Comparison of ENCODE assay signal across 18 cellular contexts in the genomic region with DNA sequence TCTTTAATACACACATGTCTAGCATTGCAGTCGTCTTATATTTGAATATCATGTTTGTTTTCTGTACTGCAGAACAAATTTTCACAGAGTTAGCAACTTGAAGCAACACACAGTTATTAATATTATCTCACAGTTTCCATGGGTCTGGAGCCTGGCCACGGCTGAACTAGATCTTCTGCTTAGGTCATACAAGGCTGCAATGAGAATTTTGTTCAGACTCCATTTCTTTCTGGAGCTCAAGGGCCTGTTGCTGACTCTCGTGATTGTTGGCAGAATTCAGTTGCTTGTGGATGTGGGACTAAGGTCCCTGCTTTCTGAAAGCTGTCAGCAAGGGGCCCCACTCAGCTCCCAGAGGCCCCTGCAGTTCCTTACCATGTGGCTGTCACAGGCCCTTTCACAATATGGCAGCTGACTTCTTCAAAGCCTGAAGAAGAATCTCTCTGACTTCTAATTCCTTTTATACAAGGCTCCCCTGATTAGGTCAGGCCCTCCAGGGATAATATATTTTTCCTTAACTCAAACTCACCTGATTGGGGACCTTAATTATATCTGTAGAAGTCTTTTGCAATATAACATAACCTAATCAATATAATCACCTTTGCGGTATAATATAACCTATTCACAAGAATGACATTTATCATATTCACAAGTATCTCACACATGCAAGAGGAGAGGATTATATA.
DNase-seq lines count a peak whose midpoint lies in the region; ATAC-seq, FAIRE-seq and TF ChIP-seq lines count a peak whose summit lies in the region.
"Had no signal": no experiment of that assay in that cellular context is flagged by ENCODE, and none has a peak within 500 bp of the region (broad histone marks: within the 10 kb centered on the region; RNA-seq: fewer than 3 reads in every experiment).

No MANE protein-coding gene starts in this region.

- H4K20me1 ChIP-seq in K562 (replicated peaks; ENCODE audit: control insufficient read depth, insufficient read depth, low read length), result no peaks in the 10 kb centered on the region

- H3K36me3 ChIP-seq in K562 (ENCODE audit: control insufficient read depth, insufficient read depth, low read length) (peaks cover 9% of the 10 kb centered on the region; the same call in 2 of the 3 replicates), heart right ventricle (peaks cover 0 to 12% (median 5%) of the 10 kb centered on the region in 9 donors), gastrocnemius medialis (peaks cover 0 to 2% of the 10 kb centered on the region in 2 donors)

- TF ChIP-seq RAD21 in K562 (CRISPR knock-in tag; conservative IDR thresholded peaks at IDR 0.05 in 1 of 2, IDR thresholded peaks at IDR 0.05 in 1 of 2), result no peak

- CTCF ChIA-PET in K562 (lab: Yijun Ruan, JAX; ENCODE audit: low intra/inter-chr PET ratio), result no interaction called here

- POLR2A ChIA-PET in K562 (lab: Yijun Ruan, JAX), result no interaction called here

- no peak overlapping the region for H3K4me2 ChIP-seq in K562 (ENCODE audit: insufficient read depth, low read length)
- H3K4me2 ChIP-seq: GM23338 had no signal

- ATAC-seq in K562 (peak; percentile 60), heart right ventricle (peak in 3 of 8 donors; percentile 27 to 37 (median 34)), right cardiac atrium (peak in 1 of 2 donors; percentile 51), gastrocnemius medialis (no peak), HG02981 (IDR thresholded peaks at IDR 0.05; ENCODE audit: unreplicated experiment) (no peak)
- ATAC-seq: GM12878, GM23338 had no signal

- H3K27ac ChIP-seq in K562 (ENCODE audit: extremely low read depth, low read depth, low read length) (no peak overlapping the region), heart right ventricle (peak overlapping the region in 9 of 10 donors; percentile 36 to 68 (median 54)), right cardiac atrium (ENCODE audit: low read length) (peak overlapping the region; percentile 94), gastrocnemius medialis (peak overlapping the region; percentile 30 to 68 (median 52))

- BruUV-seq in K562 (replicated peaks; lab: Mats Ljungman, UMichigan), result no TSS peak

- H3K27me3 ChIP-seq in K562 (ENCODE audit: control insufficient read depth in 2 of 2, insufficient read depth in 2 of 2, low read length in 2 of 2), result no peaks in the 10 kb centered on the region
- no peaks in the 10 kb centered on the region for H3K27me3 ChIP-seq in heart right ventricle
- H3K27me3 ChIP-seq in right cardiac atrium (ENCODE audit: control insufficient read depth, insufficient read depth), result no peaks in the 10 kb centered on the region
- H3K27me3 ChIP-seq in gastrocnemius medialis, result no peaks in the 10 kb centered on the region

- TF ChIP-seq CTCF in K562 (IDR thresholded peaks at IDR 0.05 in 2 of 3, conservative IDR thresholded peaks at IDR 0.05 in 1 of 3; ENCODE audit: insufficient read depth in 2 of 3, low read depth in 1 of 3, low read length in 3 of 3), result no peak
- no peak for TF ChIP-seq CTCF in heart right ventricle (IDR thresholded peaks at IDR 0.05)
- TF ChIP-seq CTCF in gastrocnemius medialis (IDR thresholded peaks at IDR 0.05 in 4 of 5, conservative IDR thresholded peaks at IDR 0.05 in 1 of 5), result no peak

- no peak overlapping the region for H2AFZ ChIP-seq in K562 (ENCODE audit: low read depth, low read length)
- H2AFZ ChIP-seq: GM23338 had no signal

- DNase-seq in K562 (ENCODE audit: extremely low read depth in 1 of 4, low spot score in 3 of 4) (no peak), heart right ventricle (no peak), right cardiac atrium (peak in 2 of 3 donors; percentile 36 to 70), gastrocnemius medialis (peak in 1 of 2 donors; percentile 23), OCI-M2 (lab: John Stamatoyannopoulos, UW; ENCODE audit: unreplicated experiment) (no peak), activated gamma-delta T cell (lab: John Stamatoyannopoulos, UW) (no peak), NCI-H1105 (lab: John Stamatoyannopoulos, UW) (no peak)
- DNase-seq: ACHN; C1 segment of cervical spinal cord; CD4-positive, alpha-beta T cell; DMS79; H7 had no signal

- intact Hi-C loops in K562 (cut with micrococcal nuclease) (no loop called here), heart right ventricle (cut with DNase I) (loop anchor here in 1 of 10 donors (5.0 kb wide), 1 partner anchor 59 kb away; no protein-coding TSS in a partner anchor), right cardiac atrium (cut with DNase I) (no loop called here), gastrocnemius medialis (cut with DNase I; ENCODE audit: low total_unique reads) (no loop called here)

- WGBS in K562 (ENCODE audit: insufficient coverage, low coverage, missing lambda C conversion rate), result 55% methylated on average over 4 of the region's 4 CpGs
- WGBS in heart right ventricle, 2 donors, result 43 to 63% methylated on average over 4 of the region's 4 CpGs
- WGBS in right cardiac atrium, result 51% methylated on average over 4 of the region's 4 CpGs

- no peaks in the 10 kb centered on the region for H3K79me2 ChIP-seq in K562 (ENCODE audit: control insufficient read depth, insufficient read depth, low read length)

- H3K9me3 ChIP-seq in K562 (replicated peaks; ENCODE audit: control insufficient read depth, insufficient read depth, low read depth, low read length) (no peaks in the 10 kb centered on the region), heart right ventricle (no peaks in the 10 kb centered on the region), right cardiac atrium (ENCODE audit: control insufficient read depth, low read length) (no peaks in the 10 kb centered on the region), gastrocnemius medialis (no peaks in the 10 kb centered on the region)

- no peak overlapping the region for H3K4me3 ChIP-seq in K562
- H3K4me3 ChIP-seq in heart right ventricle, result no peak overlapping the region
- H3K4me3 ChIP-seq in right cardiac atrium (ENCODE audit: low read length), result no peak overlapping the region
- no peak overlapping the region for H3K4me3 ChIP-seq in gastrocnemius medialis
- H3K4me3 ChIP-seq: GM12878, GM23338 had no signal

- H3K9ac ChIP-seq in K562 (ENCODE audit: insufficient read depth in 1 of 2, low read depth in 2 of 2, low read length in 2 of 2), result no peak overlapping the region; a peak in 1 of 4 replicates

- TF ChIP-seq EP300 in K562 (IDR thresholded peaks at IDR 0.05; ENCODE audit: low read length), result no peak

- in situ Hi-C loops in K562 (cut with MboI) (no loop called here), gastrocnemius medialis (cut with MboI; ENCODE audit: low sequenced_read_pairs in 4 of 4) (no loop called here)

- FAIRE-seq in K562 (lab: Jason Lieb, UNC), result no peak
- FAIRE-seq: GM12878, GM18507, HepG2, HTR-8/SVneo had no signal

- TF ChIP-seq POLR2A in K562 (conservative IDR thresholded peaks at IDR 0.05), result no peak
- TF ChIP-seq POLR2A in gastrocnemius medialis (IDR thresholded peaks at IDR 0.05), result no peak

- H3K4me1 ChIP-seq in K562 (replicated peaks in 1 of 2; ENCODE audit: control insufficient read depth in 2 of 2, insufficient read depth in 2 of 2, low read length in 2 of 2), result peaks cover 0 to 5% of the 10 kb centered on the region in 2 experiments; a peak in 3 of 5 replicates
- peaks cover 4 to 47% (median 27%) of the 10 kb centered on the region in 9 donors for H3K4me1 ChIP-seq in heart right ventricle
- H3K4me1 ChIP-seq in right cardiac atrium (ENCODE audit: control insufficient read depth, insufficient read depth, low read length), result peaks cover 3% of the 10 kb centered on the region
- peaks cover 22 to 30% of the 10 kb centered on the region in 2 donors for H3K4me1 ChIP-seq in gastrocnemius medialis

- no peaks in the 10 kb centered on the region for H3K9me1 ChIP-seq in K562 (ENCODE audit: control insufficient read depth, insufficient read depth, low read length)

TF ChIP-seq in K562, 482 proteins besides CTCF, POLR2A, EP300 and RAD21:
- TF ChIP-seq, protein P1, sequence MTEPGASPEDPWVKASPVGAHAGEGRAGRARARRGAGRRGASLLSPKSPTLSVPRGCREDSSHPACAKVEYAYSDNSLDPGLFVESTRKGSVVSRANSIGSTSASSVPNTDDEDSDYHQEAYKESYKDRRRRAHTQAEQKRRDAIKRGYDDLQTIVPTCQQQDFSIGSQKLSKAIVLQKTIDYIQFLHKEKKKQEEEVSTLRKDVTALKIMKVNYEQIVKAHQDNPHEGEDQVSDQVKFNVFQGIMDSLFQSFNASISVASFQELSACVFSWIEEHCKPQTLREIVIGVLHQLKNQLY (CRISPR knock-in tag; conservative IDR thresholded peaks at IDR 0.05), result no peak
- TF ChIP-seq NCOA6 (IDR thresholded peaks at IDR 0.05), result no peak
- peak; percentile 89 for TF ChIP-seq ZNF134 (CRISPR knock-in tag; conservative IDR thresholded peaks at IDR 0.05)
- no peak for TF ChIP-seq MEIS2 (IDR thresholded peaks at IDR 0.05; ENCODE audit: partially characterized antibody)
- TF ChIP-seq ZNF324 (CRISPR knock-in tag; IDR thresholded peaks at IDR 0.05), result no peak

Comparison
In these comparisons a context has a peak if more than half of its experiments do, and no peak if none do; other contexts are left out.
1. DNase-seq: peak in right cardiac atrium (2 of 3); none in K562 (0 of 4), heart right ventricle (0 of 2), OCI-M2 (single experiment), activated gamma-delta T cell (single experiment) and NCI-H1105 (single experiment).